In genomic region chr12:121632069-121632970, GRCh38 we compare ENCODE assay signal across 13 cellular contexts. TPM values are rescaled to one million over a fixed set of nuclear protein-coding genes. Genes with fewer than 3 reads are reported as not detected.
DNase-seq lines count a peak whose midpoint lies in the region; ATAC-seq and TF ChIP-seq lines count a peak whose summit lies in the region.
"Had no signal": no experiment of that assay in that cellular context is flagged by ENCODE, and none has a peak within 500 bp of the region (broad histone marks: within the 10 kb centered on the region; RNA-seq: fewer than 3 reads in every experiment).

No MANE protein-coding gene starts in this region.

- ATAC-seq in activated T-cell treated with anti-CD3 and anti-CD28 coated beads, Interleukin-2, amount 50 U/mL, for 4 hours = no peak
- ATAC-seq: left lobe of liver had no signal

- H3K36me3 Mint-ChIP-seq in activated T-cell treated with anti-CD3 and anti-CD28 coated beads, Interleukin-2, amount 50 U/mL, for 4 hours (ENCODE audit: insufficient read depth) = peaks cover 17% of the 10 kb centered on the region
- H3K36me3 Mint-ChIP-seq in activated naive CD8-positive, alpha-beta T cell treated with anti-CD3 and anti-CD28 coated beads for 36 hours = peaks cover 59% of the 10 kb centered on the region

- TF ChIP-seq CTCF in thyroid gland (IDR thresholded peaks at IDR 0.05) (no peak), GM13976 (IDR thresholded peaks at IDR 0.05; ENCODE audit: borderline replicate concordance, control extremely low read depth, extremely low read depth, insufficient read depth, missing control alignments) (no peak)

- peak overlapping the region; percentile 87 for H3K27ac Mint-ChIP-seq in activated naive CD8-positive, alpha-beta T cell treated with anti-CD3 and anti-CD28 coated beads for 36 hours

- in situ Hi-C loops in GM13976 (cut with MboI; ENCODE audit: low sequenced_read_pairs, unreplicated experiment) = no loop called here

- DNase-seq in activated T-cell treated with anti-CD3 and anti-CD28 coated beads, Interleukin-2, amount 50 U/mL, for 4 hours = no peak
- DNase-seq in activated T-cell treated with anti-CD3 and anti-CD28 coated beads, Interleukin-2, amount 50 U/mL, for 48 hours = no peak
- DNase-seq in activated naive CD8-positive, alpha-beta T cell treated with anti-CD3 and anti-CD28 coated beads for 36 hours = no peak
- no peak for DNase-seq in thyroid gland
- DNase-seq in GM13976 (ENCODE audit: low spot score) = no peak
- DNase-seq in NCI-H526 (lab: John Stamatoyannopoulos, UW) = no peak
- DNase-seq in middle frontal gyrus (ENCODE audit: extremely low spot score, low spot score) = no peak
- DNase-seq: AML-193; NCI-H2171; stimulated activated CD4-positive, alpha-beta T cell treated with anti-CD3 and anti-CD28 coated beads, Interleukin-2, amount 100 ng/mL, for 48 hours had no signal

- peak overlapping the region; percentile 75 for H3K27ac ChIP-seq in mesodermal cell (ENCODE audit: low read depth, low read length, severe bottlenecking)
- H3K27ac ChIP-seq in thyroid gland = peak overlapping the region in 2 of 3 donors; percentile 37 to 72

- H3K27me3 Mint-ChIP-seq in activated T-cell treated with anti-CD3 and anti-CD28 coated beads, Interleukin-2, amount 50 U/mL, for 4 hours (ENCODE audit: low read depth) = no peaks in the 10 kb centered on the region
- H3K27me3 Mint-ChIP-seq in activated naive CD8-positive, alpha-beta T cell treated with anti-CD3 and anti-CD28 coated beads for 36 hours = no peaks in the 10 kb centered on the region

- intact Hi-C loops in thyroid gland (cut with DNase I) = no loop called here

- no peaks in the 10 kb centered on the region for H3K27me3 ChIP-seq in thyroid gland
- H3K27me3 ChIP-seq: esophagus muscularis mucosa had no signal

- H3K9me3 ChIP-seq in mesodermal cell (ENCODE audit: control insufficient read depth, low read length) (no peaks in the 10 kb centered on the region), thyroid gland (no peaks in the 10 kb centered on the region)
- H3K9me3 ChIP-seq: esophagus muscularis mucosa had no signal

- H3K36me3 ChIP-seq in mesodermal cell (ENCODE audit: control insufficient read depth, insufficient read depth, low read length) = peaks cover 28% of the 10 kb centered on the region
- H3K36me3 ChIP-seq in thyroid gland = no peaks in the 10 kb centered on the region
- H3K36me3 ChIP-seq: esophagus muscularis mucosa had no signal

- peaks cover 48% of the 10 kb centered on the region for H3K4me1 ChIP-seq in mesodermal cell (ENCODE audit: control insufficient read depth, insufficient read depth, low read length, poor library complexity, severe bottlenecking)
- peaks cover 29 to 60% of the 10 kb centered on the region in 2 donors for H3K4me1 ChIP-seq in thyroid gland

- 90 to 95% methylated on average over 9 to 10 of the region's 11 CpGs for WGBS in mesodermal cell (ENCODE audit: insufficient coverage in 2 of 2), 2 experiments
- 71 to 77% methylated on average over 11 of the region's 11 CpGs for WGBS in thyroid gland, 2 donors

- TF ChIP-seq POLR2A in thyroid gland (IDR thresholded peaks at IDR 0.05) = no peak

- H3K4me3 ChIP-seq in mesodermal cell (ENCODE audit: extremely low read depth, insufficient read depth, low read length, poor library complexity, severe bottlenecking) (no peak overlapping the region), thyroid gland (replicated peaks in 1 of 3) (no peak overlapping the region)
- H3K4me3 ChIP-seq: esophagus muscularis mucosa had no signal

- H3K9me3 Mint-ChIP-seq in activated T-cell treated with anti-CD3 and anti-CD28 coated beads, Interleukin-2, amount 50 U/mL, for 4 hours = no peaks in the 10 kb centered on the region
- H3K9me3 Mint-ChIP-seq in activated naive CD8-positive, alpha-beta T cell treated with anti-CD3 and anti-CD28 coated beads for 36 hours = no peaks in the 10 kb centered on the region

- peaks cover 73% of the 10 kb centered on the region for H3K4me1 Mint-ChIP-seq in activated T-cell treated with anti-CD3 and anti-CD28 coated beads, Interleukin-2, amount 50 U/mL, for 4 hours (ENCODE audit: low read depth)
- H3K4me1 Mint-ChIP-seq in activated naive CD8-positive, alpha-beta T cell treated with anti-CD3 and anti-CD28 coated beads for 36 hours = peaks cover 67% of the 10 kb centered on the region

- H3K4me3 Mint-ChIP-seq in activated T-cell treated with anti-CD3 and anti-CD28 coated beads, Interleukin-2, amount 50 U/mL, for 4 hours = peak overlapping the region; percentile 54
- peak overlapping the region; percentile 56 for H3K4me3 Mint-ChIP-seq in activated naive CD8-positive, alpha-beta T cell treated with anti-CD3 and anti-CD28 coated beads for 36 hours

RNA-seq across cellular contexts. Expression of gene ORAI1, which starts 6.0 kb away (rescaled TPM):
- total RNA-seq in activated T-cell treated with anti-CD3 and anti-CD28 coated beads, Interleukin-2, amount 50 U/mL, for 4 hours = 10 to 100 TPM; 46.2 to 49.8 (median 48.9) TPM
- 10 to 100 TPM; 44.0 to 44.4 TPM for total RNA-seq in activated naive CD8-positive, alpha-beta T cell treated with anti-CD3 and anti-CD28 coated beads for 36 hours
- 29.6 TPM for polyA plus RNA-seq in mesodermal cell (2013, experiment 1 of 2)
- 21.0 TPM for polyA plus RNA-seq in mesodermal cell (2013, experiment 2 of 2)
- 10 to 100 TPM; 12.7 to 27.1 (median 17.0) TPM for total RNA-seq in thyroid gland

RNA-seq across cellular contexts. Expression of gene MORN3, which starts 37.1 kb away (rescaled TPM):
- 1 to 10 TPM in 2 of 3 donors, under 1 TPM in 1; 0.60 to 1.2 (median 1.2) TPM for total RNA-seq in activated T-cell treated with anti-CD3 and anti-CD28 coated beads, Interleukin-2, amount 50 U/mL, for 4 hours
- 1 to 10 TPM; 1.8 to 1.9 TPM for total RNA-seq in activated naive CD8-positive, alpha-beta T cell treated with anti-CD3 and anti-CD28 coated beads for 36 hours
- polyA plus RNA-seq in mesodermal cell (2013, experiment 1 of 2) = 0.85 TPM
- 0.96 TPM for polyA plus RNA-seq in mesodermal cell (2013, experiment 2 of 2)
- 1 to 10 TPM in 3 of 4 donors, under 1 TPM in 1; 0.40 to 2.3 (median 1.1) TPM for total RNA-seq in thyroid gland
- total RNA-seq: left lobe of liver had no signal

RNA-seq across cellular contexts. Expression of gene KDM2B, which starts 51.5 kb away (rescaled TPM):
- total RNA-seq in activated T-cell treated with anti-CD3 and anti-CD28 coated beads, Interleukin-2, amount 50 U/mL, for 4 hours = 10 to 100 TPM; 47.3 to 51.8 (median 48.6) TPM
- 10 to 100 TPM; 55.3 to 57.3 TPM for total RNA-seq in activated naive CD8-positive, alpha-beta T cell treated with anti-CD3 and anti-CD28 coated beads for 36 hours
- 52.8 TPM for polyA plus RNA-seq in mesodermal cell (2013, experiment 1 of 2)
- polyA plus RNA-seq in mesodermal cell (2013, experiment 2 of 2) = 50.4 TPM
- 10 to 100 TPM; 15.5 to 32.1 (median 21.2) TPM for total RNA-seq in thyroid gland
